8 cellular contexts compared by ENCODE assay signal in genomic region chr15:100602822-100603393, GRCh38. TPM values are rescaled to one million over a fixed set of nuclear protein-coding genes. Genes with fewer than 3 reads are reported as not detected.
DNase-seq lines count a peak whose midpoint lies in the region; ATAC-seq lines count a peak whose summit lies in the region.

No MANE protein-coding gene starts in this region.

- H3K9me3 ChIP-seq in iPS-18a (ENCODE audit: control insufficient read depth, low read depth, low read length): no peaks in the 10 kb centered on the region

- no peaks in the 10 kb centered on the region for H3K27me3 Mint-ChIP-seq in activated naive CD8-positive, alpha-beta T cell

- peaks cover 12% of the 10 kb centered on the region for H3K36me3 ChIP-seq in iPS-18a (ENCODE audit: control insufficient read depth, low read depth, low read length)

- H3K4me3 Mint-ChIP-seq in activated naive CD8-positive, alpha-beta T cell: no peak overlapping the region

- H3K36me3 Mint-ChIP-seq in activated naive CD8-positive, alpha-beta T cell: peaks cover 13% of the 10 kb centered on the region

- no peaks in the 10 kb centered on the region for H3K4me1 ChIP-seq in iPS-18a (ENCODE audit: control insufficient read depth, low read depth, low read length)

- peak overlapping the region; percentile 59 for H3K27ac ChIP-seq in iPS-18a (ENCODE audit: low read length)

- ATAC-seq in Right ventricle myocardium superior (ENCODE audit: poor library complexity) (no peak), HG02763 (IDR thresholded peaks at IDR 0.05; ENCODE audit: unreplicated experiment) (peak; percentile 31)

- H3K9me3 Mint-ChIP-seq in activated naive CD8-positive, alpha-beta T cell (ENCODE audit: low read depth): no peaks in the 10 kb centered on the region

- DNase-seq in cardiac septum (ENCODE audit: low spot score): peak; percentile 81
- DNase-seq in Right ventricle myocardium superior: no peak
- DNase-seq in NK-92 treated with Interleukin-12 subunit alpha and Interleukin-12 subunit beta, amount 100 ng/mL, for 24 hours (lab: John Stamatoyannopoulos, UW): peak; percentile 87
- DNase-seq in stimulated activated CD4-positive, alpha-beta T cell treated with anti-CD3 and anti-CD28 coated beads, Interleukin-2, amount 100 ng/mL, for 24 hours: peak; percentile 39 to 49
- no peak for DNase-seq in T1000 (lab: John Stamatoyannopoulos, UW)

- H3K4me1 Mint-ChIP-seq in activated naive CD8-positive, alpha-beta T cell (ENCODE audit: low read depth): peaks cover 63% of the 10 kb centered on the region

- intact Hi-C loops in cardiac septum (cut with DNase I) (loop anchor here (10.0 kb wide), 1 partner anchor 672 kb away; the partner anchor contains the start of gene SELENOS), Right ventricle myocardium superior (cut with DNase I) (no loop called here)

- peak overlapping the region; percentile 67 for H3K9ac ChIP-seq in iPS-18a (ENCODE audit: low read length)

- no peaks in the 10 kb centered on the region for H3K27me3 ChIP-seq in iPS-18a (ENCODE audit: control insufficient read depth, insufficient read depth, low read length)

- H3K27ac Mint-ChIP-seq in activated naive CD8-positive, alpha-beta T cell: peak overlapping the region; percentile 92

- peak overlapping the region; percentile 94 for H3K4me3 ChIP-seq in iPS-18a (ENCODE audit: low read length)

RNA-seq across cellular contexts. Expression of gene ASB7, which starts 0.5 kb away (rescaled TPM):
- total RNA-seq in cardiac septum (6.8 TPM), Right ventricle myocardium superior (5.1 TPM)

RNA-seq across cellular contexts. Expression of gene LINS1, which starts 0.9 kb away (rescaled TPM):
- total RNA-seq in cardiac septum (9.7 TPM), Right ventricle myocardium superior (6.8 TPM)

Comparison
In these comparisons a context has a peak if more than half of its experiments do, and no peak if none do; other contexts are left out.
1. DNase-seq: peak in cardiac septum (single experiment), NK-92 treated with Interleukin-12 subunit alpha and Interleukin-12 subunit beta, amount 100 ng/mL, for 24 hours (single experiment) and stimulated activated CD4-positive, alpha-beta T cell treated with anti-CD3 and anti-CD28 coated beads, Interleukin-2, amount 100 ng/mL, for 24 hours (2 of 2); none in Right ventricle myocardium superior (single experiment) and T1000 (single experiment).